14 cellular contexts compared by ENCODE assay signal in genomic region chr9:117034862-117035261, GRCh38.
DNase-seq lines count a peak whose midpoint lies in the region; ATAC-seq and TF ChIP-seq lines count a peak whose summit lies in the region.
"Had no signal": no experiment of that assay in that cellular context is flagged by ENCODE, and none has a peak within 500 bp of the region (broad histone marks: within the 10 kb centered on the region; RNA-seq: fewer than 3 reads in every experiment).

No MANE protein-coding gene starts in this region.

- H3K4me1 ChIP-seq in HCT116 (ENCODE audit: control insufficient read depth in 1 of 2, insufficient read depth in 2 of 2, low read length in 2 of 2), result no peaks in the 10 kb centered on the region
- H3K4me1 ChIP-seq in naive thymus-derived CD4-positive, alpha-beta T cell (ENCODE audit: control insufficient read depth in 2 of 2, insufficient read depth in 2 of 2, low read length in 2 of 2), result no peaks in the 10 kb centered on the region
- H3K4me1 ChIP-seq in aorta (ENCODE audit: control insufficient read depth in 1 of 2, insufficient read depth in 2 of 2, low read length in 2 of 2), result no peaks in the 10 kb centered on the region
- H3K4me1 ChIP-seq: suprapubic skin had no signal

- DNase-seq in HCT116 (ENCODE audit: low read depth, low spot score), result no peak
- peak; percentile 31 for DNase-seq in NB4 (ENCODE audit: low read depth)
- peak; percentile 4 to 65 for DNase-seq in T47D (ENCODE audit: low read depth in 1 of 2, low spot score in 1 of 2)
- peak; percentile 64 for DNase-seq in myocyte (ENCODE audit: low read depth)
- DNase-seq in naive thymus-derived CD4-positive, alpha-beta T cell, result no peak
- no peak for DNase-seq in aorta
- DNase-seq: activated B cell treated with CpG ODN at 0.5 μM for 24 hours; activated T-cell treated with anti-CD3 and anti-CD28 coated beads, Interleukin-2, amount 50 U/mL, for 72 hours; COR-L47; NCI-H1930; right cardiac atrium had no signal

- in situ Hi-C loops in T47D (cut with HindIII; ENCODE audit: low pct_unique_long_range_greater_than_20kb, low sequenced_read_pairs), result no loop called here

- no peak overlapping the region for H3K4me2 ChIP-seq in HCT116 (ENCODE audit: low read length)

- no peak overlapping the region for H3K4me3 Mint-ChIP-seq in naive thymus-derived CD4-positive, alpha-beta T cell
- no peak overlapping the region for H3K4me3 Mint-ChIP-seq in activated T-helper 17 cell treated with anti-CD3 and anti-CD28 coated beads, Interleukin-2, amount 50 U/mL, for 72 hours
- H3K4me3 Mint-ChIP-seq: activated B cell treated with CpG ODN at 0.5 μM for 24 hours; activated T-cell treated with anti-CD3 and anti-CD28 coated beads, Interleukin-2, amount 50 U/mL, for 72 hours had no signal

- H3K27me3 Mint-ChIP-seq in naive thymus-derived CD4-positive, alpha-beta T cell, result peaks cover 0 to 5% (median 0%) of the 10 kb centered on the region in 5 donors
- no peaks in the 10 kb centered on the region for H3K27me3 Mint-ChIP-seq in activated T-helper 17 cell treated with anti-CD3 and anti-CD28 coated beads, Interleukin-2, amount 50 U/mL, for 72 hours
- H3K27me3 Mint-ChIP-seq: activated B cell treated with CpG ODN at 0.5 μM for 24 hours had no signal

- H3K9me3 ChIP-seq in HCT116 (ENCODE audit: control insufficient read depth in 1 of 2, insufficient read depth in 1 of 2, low read depth in 1 of 2, low read length in 2 of 2) (no peaks in the 10 kb centered on the region; a peak in 1 of 4 replicates), aorta (ENCODE audit: control insufficient read depth, low read length) (no peaks in the 10 kb centered on the region)
- H3K9me3 ChIP-seq in naive thymus-derived CD4-positive, alpha-beta T cell (ENCODE audit: control insufficient read depth in 2 of 3, low read length in 3 of 3), result no peaks in the 10 kb centered on the region

- no peak overlapping the region for H2AFZ ChIP-seq in HCT116 (ENCODE audit: low read depth, low read length, poor library complexity, severe bottlenecking)

- CTCF ChIA-PET in HCT116 (lab: Charles Lee), result no interaction called here
- CTCF ChIA-PET in naive thymus-derived CD4-positive, alpha-beta T cell (lab: Charles Lee), result no interaction called here

- RAD21 ChIA-PET in HCT116 (lab: Charles Lee; ENCODE audit: low non-redundant PET in 1 of 2, low total read pairs in 2 of 2, uncharacterized antibody in 2 of 2, unreplicated experiment in 2 of 2), result no interaction called here

- intact Hi-C loops in HCT116 (cut with micrococcal nuclease) (no loop called here), aorta (cut with DNase I) (no loop called here)
- intact Hi-C loops in naive thymus-derived CD4-positive, alpha-beta T cell (cut with micrococcal nuclease), result no loop called here

- no peaks in the 10 kb centered on the region for H3K36me3 ChIP-seq in HCT116 (ENCODE audit: control insufficient read depth in 1 of 2, insufficient read depth in 2 of 2, low read length in 2 of 2)
- no peaks in the 10 kb centered on the region for H3K36me3 ChIP-seq in naive thymus-derived CD4-positive, alpha-beta T cell (ENCODE audit: control insufficient read depth in 2 of 3, insufficient read depth in 3 of 3, low read length in 3 of 3)
- no peaks in the 10 kb centered on the region for H3K36me3 ChIP-seq in aorta (ENCODE audit: control insufficient read depth in 1 of 2, insufficient read depth in 2 of 2, low read length in 1 of 2)
- H3K36me3 ChIP-seq: suprapubic skin had no signal

- TF ChIP-seq CTCF in HCT116 (IDR thresholded peaks at IDR 0.05 in 2 of 3, conservative IDR thresholded peaks at IDR 0.05 in 1 of 3; ENCODE audit: borderline replicate concordance in 1 of 3, insufficient read depth in 1 of 3, low read depth in 2 of 3, low read length in 2 of 3), result no peak
- TF ChIP-seq CTCF in NB4 (IDR thresholded peaks at IDR 0.05; ENCODE audit: low read depth, low read length), result no peak

- H3K9me3 Mint-ChIP-seq in naive thymus-derived CD4-positive, alpha-beta T cell, result peaks cover 0 to 8% (median 4%) of the 10 kb centered on the region in 11 donors
- H3K9me3 Mint-ChIP-seq in activated T-helper 17 cell treated with anti-CD3 and anti-CD28 coated beads, Interleukin-2, amount 50 U/mL, for 72 hours, result no peaks in the 10 kb centered on the region

- no peak overlapping the region for H3K27ac Mint-ChIP-seq in naive thymus-derived CD4-positive, alpha-beta T cell
- H3K27ac Mint-ChIP-seq in activated T-helper 17 cell treated with anti-CD3 and anti-CD28 coated beads, Interleukin-2, amount 50 U/mL, for 72 hours, result no peak overlapping the region
- H3K27ac Mint-ChIP-seq: activated B cell treated with CpG ODN at 0.5 μM for 24 hours; activated T-cell treated with anti-CD3 and anti-CD28 coated beads, Interleukin-2, amount 50 U/mL, for 72 hours had no signal

- no peaks in the 10 kb centered on the region for H3K27me3 ChIP-seq in HCT116 (ENCODE audit: insufficient read depth, low read length)
- H3K27me3 ChIP-seq in naive thymus-derived CD4-positive, alpha-beta T cell (ENCODE audit: control insufficient read depth in 2 of 2, insufficient read depth in 2 of 2, low read length in 2 of 2), result no peaks in the 10 kb centered on the region
- no peaks in the 10 kb centered on the region for H3K27me3 ChIP-seq in aorta (ENCODE audit: control insufficient read depth in 1 of 2, insufficient read depth in 2 of 2, low read length in 1 of 2)
- H3K27me3 ChIP-seq: suprapubic skin had no signal

- no peak for TF ChIP-seq RAD21 in HCT116 (IDR thresholded peaks at IDR 0.05; ENCODE audit: low read depth)

- H3K4me3 ChIP-seq in HCT116 (replicated peaks in 1 of 2; ENCODE audit: low read depth in 1 of 2, low read length in 2 of 2) (no peak overlapping the region), NB4 (ENCODE audit: low read depth, low read length) (no peak overlapping the region), aorta (ENCODE audit: low read length in 2 of 2) (no peak overlapping the region)
- no peak overlapping the region for H3K4me3 ChIP-seq in naive thymus-derived CD4-positive, alpha-beta T cell (ENCODE audit: low read length)
- H3K4me3 ChIP-seq: suprapubic skin had no signal

- no peaks in the 10 kb centered on the region for H4K20me1 ChIP-seq in HCT116 (ENCODE audit: insufficient read depth)

- WGBS in aorta, 2 donors, result 32 to 33% methylated on average over 2 of the region's 2 CpGs

- H3K27ac ChIP-seq in HCT116 (ENCODE audit: low read depth, low read length), result no peak overlapping the region
- H3K27ac ChIP-seq in naive thymus-derived CD4-positive, alpha-beta T cell (ENCODE audit: low read depth, low read length), result no peak overlapping the region
- H3K27ac ChIP-seq in aorta (ENCODE audit: low read depth in 1 of 2, low read length in 2 of 2), result no peak overlapping the region
- H3K27ac ChIP-seq: suprapubic skin had no signal

- POLR2A ChIA-PET in HCT116 (lab: Charles Lee), result no interaction called here
- POLR2A ChIA-PET in naive thymus-derived CD4-positive, alpha-beta T cell (lab: Charles Lee), result no interaction called here

- no peak for ATAC-seq in HCT116
- no peak for ATAC-seq in naive thymus-derived CD4-positive, alpha-beta T cell
- ATAC-seq in GM18858 (IDR thresholded peaks at IDR 0.05; ENCODE audit: unreplicated experiment), result no peak
- no peak for ATAC-seq in activated T-helper 17 cell treated with anti-CD3 and anti-CD28 coated beads, Interleukin-2, amount 50 U/mL, for 72 hours (replicated peaks)
- ATAC-seq in aorta (ENCODE audit: low FRiP score), result no peak
- ATAC-seq: activated T-cell treated with anti-CD3 and anti-CD28 coated beads, Interleukin-2, amount 50 U/mL, for 72 hours had no signal

- no peaks in the 10 kb centered on the region for H3K4me1 Mint-ChIP-seq in naive thymus-derived CD4-positive, alpha-beta T cell
- no peaks in the 10 kb centered on the region for H3K4me1 Mint-ChIP-seq in activated T-helper 17 cell treated with anti-CD3 and anti-CD28 coated beads, Interleukin-2, amount 50 U/mL, for 72 hours
- H3K4me1 Mint-ChIP-seq: activated B cell treated with CpG ODN at 0.5 μM for 24 hours had no signal

- no peaks in the 10 kb centered on the region for H3K36me3 Mint-ChIP-seq in naive thymus-derived CD4-positive, alpha-beta T cell
- H3K36me3 Mint-ChIP-seq in activated T-helper 17 cell treated with anti-CD3 and anti-CD28 coated beads, Interleukin-2, amount 50 U/mL, for 72 hours (ENCODE audit: low read depth), result no peaks in the 10 kb centered on the region

- no peak overlapping the region for H3K9ac ChIP-seq in HCT116 (ENCODE audit: low read length)

- no TSS peak for BruUV-seq in HCT116 (replicated peaks; lab: Mats Ljungman, UMichigan)

- TF ChIP-seq POLR2A in HCT116 (IDR thresholded peaks at IDR 0.05; ENCODE audit: borderline replicate concordance, extremely low read depth, insufficient read depth, insufficient read length) (no peak), NB4 (IDR thresholded peaks at IDR 0.05; ENCODE audit: extremely low read depth, insufficient read length) (no peak)

- H3K79me2 ChIP-seq in HCT116 (ENCODE audit: insufficient read depth, low read length), result no peaks in the 10 kb centered on the region

- H3K9me2 ChIP-seq in HCT116 (ENCODE audit: insufficient read depth), result no peaks in the 10 kb centered on the region

TF ChIP-seq in HCT116, 20 proteins besides CTCF, POLR2A, EP300 and RAD21 (continues in another document):
- TF ChIP-seq TCF7L2 (IDR thresholded peaks at IDR 0.05; ENCODE audit: borderline replicate concordance, extremely low read depth, insufficient read depth, insufficient read length) (no peak), REST (IDR thresholded peaks at IDR 0.05; ENCODE audit: low read depth) (peak; percentile 46), ELF1 (IDR thresholded peaks at IDR 0.05; ENCODE audit: borderline replicate concordance, low read depth) (no peak)

Comparison
In these comparisons a context has a peak if more than half of its experiments do, and no peak if none do; other contexts are left out.
1. DNase-seq: peak in NB4 (single experiment), T47D (2 of 2) and myocyte (single experiment); none in HCT116 (single experiment), naive thymus-derived CD4-positive, alpha-beta T cell (0 of 9) and aorta (0 of 2).